ENCODE assay signal across 1 cellular context in genomic region chr3:193863657-193864323, GRCh38.
TF ChIP-seq lines count a peak whose summit lies in the region.

No MANE protein-coding gene starts in this region.

TF ChIP-seq in A549, 52 proteins besides CTCF, POLR2A, EP300 and RAD21 (continued from another document):
- peak; percentile 38; the same call in 1 of the 2 replicates for TF ChIP-seq REST (IDR thresholded peaks at IDR 0.05)
